Comparison of ENCODE assay signal across 32 cellular contexts in the genomic region with DNA sequence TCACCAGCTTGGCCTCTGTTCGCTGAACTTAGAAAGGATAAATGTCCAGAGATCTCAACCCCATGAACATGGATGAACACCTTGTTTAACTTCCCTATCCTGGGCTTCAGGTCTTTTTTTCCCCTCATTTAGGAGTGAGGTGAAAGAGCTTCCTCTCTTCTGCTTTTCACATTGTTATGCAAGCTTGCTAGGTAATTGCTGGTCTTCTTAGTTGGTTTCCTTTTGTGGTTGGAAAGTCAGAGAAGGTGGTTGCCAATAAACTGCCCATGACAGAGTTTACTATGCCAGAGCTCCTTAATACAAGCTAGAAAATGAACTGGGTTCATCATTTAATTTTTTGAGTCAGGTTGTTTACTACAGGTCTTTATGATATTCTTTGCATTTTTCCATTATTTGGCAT. TPM values are rescaled to one million over a fixed set of nuclear protein-coding genes. Genes with fewer than 3 reads are reported as not detected.
A peak's percentile ranks its signal among the peaks of the same experiment; 100 is the strongest.
DNase-seq lines count a peak whose midpoint lies in the region; ATAC-seq, FAIRE-seq and TF ChIP-seq lines count a peak whose summit lies in the region.
"Had no signal": no experiment of that assay in that cellular context is flagged by ENCODE, and none has a peak within 500 bp of the region (broad histone marks: within the 10 kb centered on the region; RNA-seq: fewer than 3 reads in every experiment).

No MANE protein-coding gene starts in this region.

- peaks cover 0 to 18% (median 2%) of the 10 kb centered on the region in 9 donors for H3K27me3 ChIP-seq in heart left ventricle
- H3K27me3 ChIP-seq in small intestine (ENCODE audit: control insufficient read depth in 2 of 2, insufficient read depth in 2 of 2, low read length in 2 of 2), result no peaks in the 10 kb centered on the region
- H3K27me3 ChIP-seq: BE2C, gastrocnemius medialis, transverse colon had no signal

- no peak for FAIRE-seq in small intestine (lab: Jason Lieb, UNC)
- FAIRE-seq: GM12878, GM19239, kidney, TTC549 had no signal

- no peaks in the 10 kb centered on the region for H3K36me3 ChIP-seq in heart left ventricle
- no peaks in the 10 kb centered on the region for H3K36me3 ChIP-seq in small intestine (ENCODE audit: control insufficient read depth in 2 of 2, insufficient read depth in 2 of 2, low read length in 2 of 2)
- H3K36me3 ChIP-seq: BE2C, gastrocnemius medialis, transverse colon had no signal

- peak overlapping the region in 1 of 2 donors; percentile 24 for H3K4me3 Mint-ChIP-seq in activated T-cell treated with anti-CD3 and anti-CD28 coated beads, Interleukin-2, amount 50 U/mL, for 72 hours
- no peak overlapping the region for H3K4me3 Mint-ChIP-seq in stimulated activated memory B cell treated with anti-CD40 and anti-IgM and Interleukin-4, amounts not matched to agents 10 μg/mL and 1 μg/mL and 100 μg/mL, for 72 hours
- H3K4me3 Mint-ChIP-seq: activated T-helper 17 cell treated with anti-CD3 and anti-CD28 coated beads, Interleukin-2, amount 50 U/mL, for 72 hours; brain; HFFc6; stimulated activated naive CD8-positive, alpha-beta T cell treated with anti-CD3 and anti-CD28 coated beads, Interleukin-15, Interleukin-2, amounts not matched to agents 100 ng/mL and 50 ng/mL, for 24 hours had no signal

- H3K9me3 ChIP-seq in heart left ventricle (peaks cover 0 to 12% (median 0%) of the 10 kb centered on the region in 12 donors), small intestine (ENCODE audit: control insufficient read depth, low read depth) (no peaks in the 10 kb centered on the region)
- H3K9me3 ChIP-seq: BE2C, gastrocnemius medialis, transverse colon had no signal

- no peak overlapping the region for H3K27ac Mint-ChIP-seq in activated T-cell treated with anti-CD3 and anti-CD28 coated beads, Interleukin-2, amount 50 U/mL, for 72 hours
- no peak overlapping the region for H3K27ac Mint-ChIP-seq in stimulated activated memory B cell treated with anti-CD40 and anti-IgM and Interleukin-4, amounts not matched to agents 10 μg/mL and 1 μg/mL and 100 μg/mL, for 72 hours
- H3K27ac Mint-ChIP-seq: activated T-helper 17 cell treated with anti-CD3 and anti-CD28 coated beads, Interleukin-2, amount 50 U/mL, for 72 hours; brain; HFFc6; stimulated activated naive CD8-positive, alpha-beta T cell treated with anti-CD3 and anti-CD28 coated beads, Interleukin-15, Interleukin-2, amounts not matched to agents 100 ng/mL and 50 ng/mL, for 24 hours had no signal

- H3K36me3 Mint-ChIP-seq in activated T-cell treated with anti-CD3 and anti-CD28 coated beads, Interleukin-2, amount 50 U/mL, for 72 hours (ENCODE audit: insufficient read depth in 2 of 2), result no peaks in the 10 kb centered on the region
- no peaks in the 10 kb centered on the region for H3K36me3 Mint-ChIP-seq in stimulated activated memory B cell treated with anti-CD40 and anti-IgM and Interleukin-4, amounts not matched to agents 10 μg/mL and 1 μg/mL and 100 μg/mL, for 72 hours
- H3K36me3 Mint-ChIP-seq: brain had no signal

- H3K27me3 Mint-ChIP-seq in activated T-cell treated with anti-CD3 and anti-CD28 coated beads, Interleukin-2, amount 50 U/mL, for 72 hours (ENCODE audit: low read depth), result peaks cover 60% of the 10 kb centered on the region
- peaks cover 27% of the 10 kb centered on the region for H3K27me3 Mint-ChIP-seq in stimulated activated memory B cell treated with anti-CD40 and anti-IgM and Interleukin-4, amounts not matched to agents 10 μg/mL and 1 μg/mL and 100 μg/mL, for 72 hours

- no peak for DNase-seq in activated T-cell treated with anti-CD3 and anti-CD28 coated beads, Interleukin-2, amount 50 U/mL, for 72 hours
- DNase-seq in activated T-cell treated with anti-CD3 and anti-CD28 coated beads, Interleukin-2, amount 50 U/mL, for 48 hours, result no peak
- DNase-seq in NOMO-1 treated with dmso at 0.1 percent for 144 hours (lab: John Stamatoyannopoulos, UW; ENCODE audit: unreplicated experiment), result peak; percentile 70
- DNase-seq in epithelial cell of prostate (ENCODE audit: low read depth, low spot score), result no peak
- DNase-seq in heart left ventricle, result no peak
- DNase-seq in small intestine, result no peak
- DNase-seq in NCI-H2107 (lab: John Stamatoyannopoulos, UW), result no peak
- DNase-seq: 8988T; activated CD4-positive, alpha-beta T cell treated with anti-CD3 and anti-CD28 coated beads for 1 hour; BE2C; COR-L47; DMS79; effector CD8-positive, alpha-beta T cell; gastrocnemius medialis; HFFc6; kidney; NCI-H2171; NCI-H526 treated with DMSO at 0.1 percent for 48 hours; OCI-M1; Right ventricle myocardium superior; stimulated activated CD4-positive, alpha-beta T cell treated with anti-CD3 and anti-CD28 coated beads, Interleukin-2, amount 100 ng/mL, for 48 hours; transverse colon had no signal

- H3K9me3 Mint-ChIP-seq in activated T-cell treated with anti-CD3 and anti-CD28 coated beads, Interleukin-2, amount 50 U/mL, for 72 hours, result no peaks in the 10 kb centered on the region
- peaks cover 9% of the 10 kb centered on the region for H3K9me3 Mint-ChIP-seq in stimulated activated memory B cell treated with anti-CD40 and anti-IgM and Interleukin-4, amounts not matched to agents 10 μg/mL and 1 μg/mL and 100 μg/mL, for 72 hours
- H3K9me3 Mint-ChIP-seq: HFFc6; stimulated activated naive CD8-positive, alpha-beta T cell treated with anti-CD3 and anti-CD28 coated beads, Interleukin-15, Interleukin-2, amounts not matched to agents 100 ng/mL and 50 ng/mL, for 24 hours had no signal

- 84 to 93% (median 89%) methylated on average over 1 of the region's 1 CpG for WGBS in heart left ventricle, 4 donors
- 81 to 94% (median 82%) methylated on average over 1 of the region's 1 CpG for WGBS in small intestine, 3 donors

- no peak for TF ChIP-seq CTCF in heart left ventricle (IDR thresholded peaks at IDR 0.05)

- H3K4me1 Mint-ChIP-seq in activated T-cell treated with anti-CD3 and anti-CD28 coated beads, Interleukin-2, amount 50 U/mL, for 72 hours (ENCODE audit: low read depth), result peaks cover 12% of the 10 kb centered on the region
- H3K4me1 Mint-ChIP-seq in stimulated activated memory B cell treated with anti-CD40 and anti-IgM and Interleukin-4, amounts not matched to agents 10 μg/mL and 1 μg/mL and 100 μg/mL, for 72 hours, result peaks cover 7% of the 10 kb centered on the region

- no peak for TF ChIP-seq POLR2A in heart left ventricle (IDR thresholded peaks at IDR 0.05)

- peak; percentile 37 to 64 for ATAC-seq in activated T-cell treated with anti-CD3 and anti-CD28 coated beads, Interleukin-2, amount 50 U/mL, for 72 hours (replicated peaks in 1 of 2)
- peak; percentile 66 for ATAC-seq in stimulated activated memory B cell treated with anti-CD40 and anti-IgM and Interleukin-4, amounts not matched to agents 10 μg/mL and 1 μg/mL and 100 μg/mL, for 72 hours
- ATAC-seq in heart left ventricle, result no peak
- ATAC-seq: activated T-helper 17 cell treated with anti-CD3 and anti-CD28 coated beads, Interleukin-2, amount 50 U/mL, for 72 hours; gastrocnemius medialis; GM12878 had no signal

- H3K27ac ChIP-seq in epithelial cell of prostate, result peak overlapping the region; percentile 85
- H3K27ac ChIP-seq in heart left ventricle, result no peak overlapping the region
- no peak overlapping the region for H3K27ac ChIP-seq in small intestine (ENCODE audit: low read depth in 1 of 2, low read length in 1 of 2)
- H3K27ac ChIP-seq: gastrocnemius medialis, transverse colon had no signal

- H3K4me3 ChIP-seq in heart left ventricle, result no peak overlapping the region
- H3K4me3 ChIP-seq in small intestine (ENCODE audit: low read depth in 1 of 2, low read length in 2 of 2), result no peak overlapping the region
- H3K4me3 ChIP-seq: gastrocnemius medialis, GM12878, lung, smooth muscle cell, transverse colon had no signal

- H3K4me1 ChIP-seq in heart left ventricle (no peaks in the 10 kb centered on the region), small intestine (ENCODE audit: control insufficient read depth in 2 of 2, insufficient read depth in 1 of 2, low read depth in 1 of 2, low read length in 1 of 2) (no peaks in the 10 kb centered on the region)
- H3K4me1 ChIP-seq: BE2C had no signal

- intact Hi-C loops in heart left ventricle (cut with DNase I), result no loop called here

RNA-seq across cellular contexts. Expression of a gene that starts 16.6 kb away (rescaled TPM):
- under 1 TPM in 1 of 2 donors, not detected in 1; 0.14 TPM for total RNA-seq in activated T-cell treated with anti-CD3 and anti-CD28 coated beads, Interleukin-2, amount 50 U/mL, for 72 hours
- total RNA-seq in heart left ventricle, result not detected
- polyA plus RNA-seq in heart left ventricle (not detected), small intestine (under 1 TPM in 1 of 3 donors, not detected in 2; 0.07 TPM)
- total RNA-seq: chondrocyte, gastrocnemius medialis, Right ventricle myocardium superior, smooth muscle cell, transverse colon had no signal
- polyA plus RNA-seq: GM12878, smooth muscle cell had no signal

Comparison
In these comparisons a context has a peak if more than half of its experiments do, and no peak if none do; other contexts are left out.
1. ATAC-seq: peak in activated T-cell treated with anti-CD3 and anti-CD28 coated beads, Interleukin-2, amount 50 U/mL, for 72 hours (2 of 2) and stimulated activated memory B cell treated with anti-CD40 and anti-IgM and Interleukin-4, amounts not matched to agents 10 μg/mL and 1 μg/mL and 100 μg/mL, for 72 hours (single experiment); none in heart left ventricle (0 of 4).